Comparison of ENCODE assay signal across 8 cellular contexts in genomic region chr14:90760591-90761316, GRCh38. TPM values are rescaled to one million over a fixed set of nuclear protein-coding genes. Genes with fewer than 3 reads are reported as not detected.
DNase-seq lines count a peak whose midpoint lies in the region; ATAC-seq and TF ChIP-seq lines count a peak whose summit lies in the region.

No MANE protein-coding gene starts in this region.

- no peak overlapping the region for H3K18ac ChIP-seq in H9 (ENCODE audit: insufficient read length, low read depth, low read length)

- no peak overlapping the region for H3K9ac ChIP-seq in H9 (ENCODE audit: extremely low read depth, insufficient read length, low read length)

- H3K23me2 ChIP-seq in H9 (ENCODE audit: insufficient read length, low read depth, low read length, poor library complexity, severe bottlenecking): peaks cover 3% of the 10 kb centered on the region

- no peaks in the 10 kb centered on the region for H3F3A ChIP-seq in PC-9 (ENCODE audit: insufficient read depth, low read depth)

- H3K14ac ChIP-seq in H9 (ENCODE audit: insufficient read depth, low read length): no peak overlapping the region

- H4K8ac ChIP-seq in H9 (replicated peaks; ENCODE audit: insufficient read length, low read depth, low read length): no peak overlapping the region

- no peak overlapping the region for H2AK5ac ChIP-seq in H9 (ENCODE audit: insufficient read length, low read length)

- H3K36me3 Mint-ChIP-seq in H9 (ENCODE audit: insufficient read depth in 1 of 3, low read depth in 3 of 3): peaks cover 0 to 8% (median 5%) of the 10 kb centered on the region in 3 experiments; a peak in 4 of 7 replicates

- peak; percentile 43 for DNase-seq in BE2C
- peak; percentile 39 for DNase-seq in H9
- no peak for DNase-seq in PC-9
- DNase-seq in germinal center (ENCODE audit: low spot score): peak; percentile 13
- DNase-seq in transverse colon: no peak
- no peak for DNase-seq in stimulated activated CD4-positive, alpha-beta T cell treated with anti-CD3 and anti-CD28 coated beads, Interleukin-2, amount 100 ng/mL, for 48 hours

- H3K79me2 ChIP-seq in H9 (ENCODE audit: insufficient read depth, low read length) (no peaks in the 10 kb centered on the region), PC-9 (ENCODE audit: low read depth) (no peaks in the 10 kb centered on the region)

- H3K56ac ChIP-seq in H9 (ENCODE audit: insufficient read length, low read depth, low read length): no peak overlapping the region

- H4K20me1 ChIP-seq in H9 (ENCODE audit: control insufficient read depth, insufficient read depth, insufficient read length): no peaks in the 10 kb centered on the region
- H4K20me1 ChIP-seq in PC-9 (ENCODE audit: insufficient read depth): no peaks in the 10 kb centered on the region

- no peak overlapping the region for H2BK20ac ChIP-seq in H9 (ENCODE audit: low read depth, low read length, poor library complexity, severe bottlenecking)

- H3K9me3 Mint-ChIP-seq in H9: peaks cover 4 to 15% of the 10 kb centered on the region in 2 experiments

- in situ Hi-C loops in transverse colon (cut with MboI; ENCODE audit: low pct_ligation_motif_present in 1 of 4, low pct_unique_long_range_greater_than_20kb in 1 of 4, low sequenced_read_pairs in 3 of 4): loop anchor here in 1 of 4 donors (10.0 kb wide), 1 partner anchor 456 kb away; no protein-coding TSS in a partner anchor

- H2BK5ac ChIP-seq in H9 (ENCODE audit: insufficient read length, low read length): no peak overlapping the region

- no peaks in the 10 kb centered on the region for H3K9me3 ChIP-seq in BE2C
- H3K9me3 ChIP-seq in H9 (ENCODE audit: control insufficient read depth, low read depth, low read length): no peaks in the 10 kb centered on the region
- no peaks in the 10 kb centered on the region for H3K9me3 ChIP-seq in PC-9 (ENCODE audit: insufficient read depth, low read depth)
- peaks cover 10 to 14% of the 10 kb centered on the region in 2 donors for H3K9me3 ChIP-seq in transverse colon

- H3K4me2 ChIP-seq in H9 (ENCODE audit: insufficient read depth, insufficient read length, low read length): no peak overlapping the region
- H3K4me2 ChIP-seq in PC-9: no peak overlapping the region

- H2BK15ac ChIP-seq in H9 (ENCODE audit: low read depth, low read length): no peak overlapping the region

- no peaks in the 10 kb centered on the region for H3K79me1 ChIP-seq in H9 (ENCODE audit: insufficient read depth, low read depth, low read length, poor library complexity, severe bottlenecking)

- H3K4me1 Mint-ChIP-seq in H9: peaks cover 17 to 20% of the 10 kb centered on the region in 2 experiments

- no peak for TF ChIP-seq EP300 in transverse colon (IDR thresholded peaks at IDR 0.05; ENCODE audit: low read depth)

- H3K36me3 ChIP-seq in BE2C: no peaks in the 10 kb centered on the region
- H3K36me3 ChIP-seq in PC-9 (ENCODE audit: low read depth): no peaks in the 10 kb centered on the region
- no peaks in the 10 kb centered on the region for H3K36me3 ChIP-seq in transverse colon

- peaks cover 12% of the 10 kb centered on the region for H3K27me3 Mint-ChIP-seq in H9 (ENCODE audit: low read depth)

- no peaks in the 10 kb centered on the region for H3K27me3 ChIP-seq in BE2C
- no peaks in the 10 kb centered on the region for H3K27me3 ChIP-seq in H9 (ENCODE audit: insufficient read depth, low read length)
- H3K27me3 ChIP-seq in PC-9 (ENCODE audit: insufficient read depth, low read depth): no peaks in the 10 kb centered on the region
- H3K27me3 ChIP-seq in transverse colon: no peaks in the 10 kb centered on the region

- no peak overlapping the region for H3K23ac ChIP-seq in H9 (ENCODE audit: insufficient read length, low read depth, low read length)

- BruUV-seq in PC-9 (replicated peaks; lab: Mats Ljungman, UMichigan): no TSS peak

- H3K4me3 ChIP-seq in BE2C (ENCODE audit: low read depth, low read length) (no peak overlapping the region), PC-9 (no peak overlapping the region), transverse colon (no peak overlapping the region)

- H3K9me2 ChIP-seq in PC-9 (ENCODE audit: insufficient read depth): no peaks in the 10 kb centered on the region

- no peak overlapping the region for H2AFZ ChIP-seq in H9 (ENCODE audit: low read length)
- H2AFZ ChIP-seq in PC-9: no peak overlapping the region

- intact Hi-C loops in PC-9 (cut with micrococcal nuclease; ENCODE audit: unreplicated experiment) (no loop called here), transverse colon (cut with DNase I; ENCODE audit: low total_unique reads) (no loop called here)

- no peak for TF ChIP-seq POLR2A in transverse colon (IDR thresholded peaks at IDR 0.05)

- no peak overlapping the region for H2BK12ac ChIP-seq in H9 (ENCODE audit: insufficient read length, low read depth, low read length)

- no peak overlapping the region for H3K4me3 Mint-ChIP-seq in H9

- CTCF ChIA-PET in PC-9 (lab: Charles Lee): no interaction called here

- no peak overlapping the region for H3T11ph ChIP-seq in H9 (ENCODE audit: low read length)

- POLR2A ChIA-PET in PC-9 (lab: Charles Lee; ENCODE audit: unreplicated experiment): no interaction called here

- peak; percentile 88 for TF ChIP-seq CTCF in BE2C (IDR thresholded peaks at IDR 0.05; ENCODE audit: low read depth, low read length)
- TF ChIP-seq CTCF in H9 (conservative IDR thresholded peaks at IDR 0.05): peak; percentile 87
- TF ChIP-seq CTCF in PC-9 (conservative IDR thresholded peaks at IDR 0.05): peak; percentile 56
- TF ChIP-seq CTCF in transverse colon (IDR thresholded peaks at IDR 0.05): peak; percentile 43 to 58 (median 50)

- H3K4ac ChIP-seq in H9 (ENCODE audit: low read depth, low read length): no peak overlapping the region

- H2BK120ac ChIP-seq in H9 (ENCODE audit: low read depth, low read length, poor library complexity, severe bottlenecking): no peak overlapping the region

- peaks cover 25% of the 10 kb centered on the region for H3K4me1 ChIP-seq in BE2C
- no peaks in the 10 kb centered on the region; the same call in 1 of the 2 replicates for H3K4me1 ChIP-seq in H9 (ENCODE audit: insufficient read depth, low read length)
- no peaks in the 10 kb centered on the region for H3K4me1 ChIP-seq in PC-9 (replicated peaks; ENCODE audit: insufficient read depth)
- peaks cover 9 to 20% (median 13%) of the 10 kb centered on the region in 4 donors for H3K4me1 ChIP-seq in transverse colon

- WGBS in H9 (ENCODE audit: extremely low coverage, insufficient read length, low lambda C conversion rate): no CpG with 5 or more reads among the region's 4 CpGs
- WGBS in transverse colon (ENCODE audit: low coverage in 1 of 2), 2 donors: 79 to 90% methylated on average over 2 to 4 of the region's 4 CpGs

- no peak overlapping the region for H3K27ac Mint-ChIP-seq in H9

- H4K91ac ChIP-seq in H9 (ENCODE audit: insufficient read length, low read depth, low read length): no peak overlapping the region

- H4K5ac ChIP-seq in H9 (ENCODE audit: insufficient read length, low read depth, low read length): no peak overlapping the region

- no peak overlapping the region for H3K27ac ChIP-seq in H9 (ENCODE audit: insufficient read length, low read depth, low read length)
- H3K27ac ChIP-seq in PC-9: no peak overlapping the region
- H3K27ac ChIP-seq in transverse colon: no peak overlapping the region

- ATAC-seq in HG02759 (IDR thresholded peaks at IDR 0.05; ENCODE audit: unreplicated experiment) (no peak), GM19351 (IDR thresholded peaks at IDR 0.05; ENCODE audit: unreplicated experiment) (no peak)

RNA-seq across cellular contexts. Expression of gene TTC7B, which starts 55.5 kb away (rescaled TPM):
- polyA plus RNA-seq in BE2C (2012; ENCODE audit: insufficient read depth, insufficient read length, low read depth): 47.3 TPM
- total RNA-seq in H9 (2021): 30.3 and 33.7 TPM in 2 replicates
- 6.8 and 8.9 TPM in 2 replicates for total RNA-seq in PC-9 (2021)
- total RNA-seq in transverse colon: 10 to 100 TPM in 1 of 4 donors, 1 to 10 TPM in 3; 8.4 to 11.2 (median 9.2) TPM

Comparison
In these comparisons a context has a peak if more than half of its experiments do, and no peak if none do; other contexts are left out.
1. DNase-seq: peak in BE2C (single experiment), H9 (single experiment) and germinal center (single experiment); none in PC-9 (0 of 2), transverse colon (single experiment) and stimulated activated CD4-positive, alpha-beta T cell treated with anti-CD3 and anti-CD28 coated beads, Interleukin-2, amount 100 ng/mL, for 48 hours (0 of 2).
2. Peak in every context shown above with its lines, with median percentiles within 50 percentile points of each other: CTCF ChIP-seq.